13 cellular contexts compared by ENCODE assay signal in genomic region chr2:127173073-127173472, GRCh38. TPM values are rescaled to one million over a fixed set of nuclear protein-coding genes. Genes with fewer than 3 reads are reported as not detected.
DNase-seq lines count a peak whose midpoint lies in the region; ATAC-seq, FAIRE-seq and TF ChIP-seq lines count a peak whose summit lies in the region.
"Had no signal": no experiment of that assay in that cellular context is flagged by ENCODE, and none has a peak within 500 bp of the region (broad histone marks: within the 10 kb centered on the region; RNA-seq: fewer than 3 reads in every experiment).

No MANE protein-coding gene starts in this region.

- dilution Hi-C loops in keratinocyte (cut with MboI; ENCODE audit: extremely low pct_ligation_motif_present, low sequenced_read_pairs): no loop called here

- H3K4me2 ChIP-seq in HepG2 (ENCODE audit: low read depth, low read length): no peak overlapping the region
- H3K4me2 ChIP-seq in keratinocyte (ENCODE audit: control insufficient read depth, extremely low read depth, insufficient read depth, low read depth, low read length): no peak overlapping the region
- no peak overlapping the region for H3K4me2 ChIP-seq in MM.1S (ENCODE audit: low read depth, low read length)
- H3K4me2 ChIP-seq: A549 had no signal

- H3K79me2 ChIP-seq in HepG2 (ENCODE audit: insufficient read depth, low read length) (no peaks in the 10 kb centered on the region), keratinocyte (ENCODE audit: control insufficient read depth, insufficient read depth, low read length) (no peaks in the 10 kb centered on the region), MM.1S (ENCODE audit: low read length) (no peaks in the 10 kb centered on the region)

- H3K36me3 ChIP-seq in HepG2 (replicated peaks in 1 of 2; ENCODE audit: control insufficient read depth in 1 of 2, insufficient read depth in 2 of 2, low read length in 2 of 2): no peaks in the 10 kb centered on the region
- no peaks in the 10 kb centered on the region for H3K36me3 ChIP-seq in right lobe of liver
- H3K36me3 ChIP-seq in keratinocyte (ENCODE audit: control insufficient read depth in 2 of 2, extremely low read depth in 1 of 2, insufficient read depth in 2 of 2, low read length in 2 of 2): no peaks in the 10 kb centered on the region
- no peaks in the 10 kb centered on the region for H3K36me3 ChIP-seq in MM.1S (replicated peaks; ENCODE audit: insufficient read depth, low read length)
- no peaks in the 10 kb centered on the region for H3K36me3 ChIP-seq in Peyer's patch
- H3K36me3 ChIP-seq: adrenal gland, ovary had no signal

- H4K20me1 ChIP-seq in HepG2 (ENCODE audit: insufficient read depth, low read length) (no peaks in the 10 kb centered on the region), keratinocyte (ENCODE audit: control insufficient read depth, extremely low read depth, insufficient read depth, low read length) (no peaks in the 10 kb centered on the region), MM.1S (ENCODE audit: insufficient read depth, low read length) (no peaks in the 10 kb centered on the region)

- no TSS peak for BruUV-seq in HepG2 (replicated peaks; lab: Mats Ljungman, UMichigan)

- H3K9ac ChIP-seq in HepG2 (ENCODE audit: insufficient read depth, low read depth, low read length): no peak overlapping the region
- peak overlapping the region; percentile 8 for H3K9ac ChIP-seq in keratinocyte (ENCODE audit: control insufficient read depth, extremely low read depth, insufficient read depth, low read length)
- no peak overlapping the region for H3K9ac ChIP-seq in MM.1S (ENCODE audit: low read length)

- CTCF ChIA-PET in HepG2 (lab: Yijun Ruan, JAX; ENCODE audit: low intra/inter-chr PET ratio, low total read pairs): no interaction called here

- TF ChIP-seq EP300 in HepG2 (IDR thresholded peaks at IDR 0.05; ENCODE audit: low read depth in 2 of 2, low read length in 2 of 2) (no peak), HepG2 (CRISPR knock-in tag; IDR thresholded peaks at IDR 0.05; ENCODE audit: borderline replicate concordance) (no peak)

- no peaks in the 10 kb centered on the region for H3K9me2 ChIP-seq in MM.1S (replicated peaks; ENCODE audit: insufficient read depth, low read length)

- H3K27ac ChIP-seq in HepG2 (ENCODE audit: extremely low read length, insufficient read depth, low read length) (no peak overlapping the region), right lobe of liver (no peak overlapping the region), keratinocyte (ENCODE audit: control insufficient read depth, insufficient read depth, low read length) (peak overlapping the region; percentile 29), MM.1S (ENCODE audit: low read length) (no peak overlapping the region), Peyer's patch (no peak overlapping the region)
- H3K27ac ChIP-seq: adrenal gland, ovary had no signal

- no peaks in the 10 kb centered on the region for H3F3A ChIP-seq in MM.1S (ENCODE audit: insufficient read depth, low read length)

- no peak for ATAC-seq in HepG2
- no peak for ATAC-seq in right lobe of liver
- ATAC-seq in left lobe of liver: no peak
- ATAC-seq in HG03159 (IDR thresholded peaks at IDR 0.05; ENCODE audit: unreplicated experiment): no peak
- ATAC-seq: A549, left colon had no signal

- H3K27me3 ChIP-seq in HepG2 (ENCODE audit: control insufficient read depth in 1 of 2, insufficient read depth in 2 of 2, low read length in 2 of 2) (peaks cover 0 to 39% of the 10 kb centered on the region in 2 experiments; a peak in 4 of 5 replicates), right lobe of liver (no peaks in the 10 kb centered on the region), keratinocyte (ENCODE audit: control insufficient read depth, extremely low read depth, insufficient read depth, low read length) (no peaks in the 10 kb centered on the region), MM.1S (replicated peaks; ENCODE audit: insufficient read depth, low read length) (no peaks in the 10 kb centered on the region), Peyer's patch (no peaks in the 10 kb centered on the region)
- H3K27me3 ChIP-seq: adrenal gland, ovary had no signal

- H3K9me1 ChIP-seq in keratinocyte (ENCODE audit: control insufficient read depth, extremely low read depth, insufficient read depth, low read length): peaks cover 2% of the 10 kb centered on the region

- H3K4me3 ChIP-seq in HepG2 (replicated peaks in 1 of 3; ENCODE audit: insufficient read depth in 1 of 3, low read depth in 2 of 3, low read length in 3 of 3) (no peak overlapping the region), right lobe of liver (no peak overlapping the region), keratinocyte (ENCODE audit: control insufficient read depth in 2 of 3, extremely low read depth in 1 of 3, insufficient read depth in 2 of 3, low read depth in 1 of 3, low read length in 3 of 3) (no peak overlapping the region), MM.1S (ENCODE audit: low read length) (no peak overlapping the region), Peyer's patch (no peak overlapping the region)
- H3K4me3 ChIP-seq: A549, adrenal gland, ovary had no signal

- H3K9me3 ChIP-seq in HepG2 (ENCODE audit: low read length) (no peaks in the 10 kb centered on the region), right lobe of liver (no peaks in the 10 kb centered on the region), keratinocyte (ENCODE audit: control insufficient read depth, low read depth, low read length) (no peaks in the 10 kb centered on the region), MM.1S (replicated peaks; ENCODE audit: insufficient read depth, low read length) (no peaks in the 10 kb centered on the region), Peyer's patch (no peaks in the 10 kb centered on the region)
- H3K9me3 ChIP-seq: A549, adrenal gland, ovary had no signal

- intact Hi-C loops in HepG2 (cut with micrococcal nuclease; ENCODE audit: unreplicated experiment): no loop called here
- intact Hi-C loops in right lobe of liver (cut with DNase I): loop anchor here (10.0 kb wide), 1 partner anchor 98 kb away; no protein-coding TSS in a partner anchor

- 29% methylated on average over 6 of the region's 6 CpGs for WGBS in HepG2 (ENCODE audit: low lambda C conversion rate)
- 77% methylated on average over 5 of the region's 6 CpGs for WGBS in right lobe of liver (ENCODE audit: insufficient coverage, low coverage, low lambda C conversion rate, missing lambda C conversion rate)

- H3K4me1 ChIP-seq in HepG2 (ENCODE audit: insufficient read depth, low read length) (no peaks in the 10 kb centered on the region), right lobe of liver (peaks cover 0 to 19% (median 9%) of the 10 kb centered on the region in 4 donors), keratinocyte (ENCODE audit: control insufficient read depth, extremely low read depth, insufficient read depth, low read length) (peaks cover 31% of the 10 kb centered on the region), MM.1S (ENCODE audit: low read length) (no peaks in the 10 kb centered on the region), Peyer's patch (peaks cover 0 to 14% (median 0%) of the 10 kb centered on the region in 4 donors)

- TF ChIP-seq RAD21 in HepG2 (CRISPR knock-in tag; IDR thresholded peaks at IDR 0.05): no peak

- FAIRE-seq in HepG2 (lab: Jason Lieb, UNC) (no peak), keratinocyte (lab: Jason Lieb, UNC) (peak; percentile 75)
- FAIRE-seq: A549 had no signal

- H2AFZ ChIP-seq in HepG2 (ENCODE audit: low read length) (no peak overlapping the region), keratinocyte (ENCODE audit: control insufficient read depth, low read length) (peak overlapping the region; percentile 41), MM.1S (ENCODE audit: low read length) (no peak overlapping the region)

- POLR2A ChIA-PET in HepG2 (lab: Yijun Ruan, JAX): no interaction called here

- TF ChIP-seq CTCF in HepG2 (CRISPR knock-in tag; IDR thresholded peaks at IDR 0.05) (no peak), right lobe of liver (IDR thresholded peaks at IDR 0.05) (no peak), keratinocyte (optimal IDR thresholded peaks at IDR 0.05 in 1 of 3, IDR thresholded peaks at IDR 0.05 in 1 of 3, conservative IDR thresholded peaks at IDR 0.05 in 1 of 3; ENCODE audit: extremely low read depth in 1 of 3, insufficient read depth in 2 of 3, low read length in 3 of 3) (no peak), MM.1S (IDR thresholded peaks at IDR 0.05; ENCODE audit: low read length) (no peak), Peyer's patch (IDR thresholded peaks at IDR 0.05) (no peak)

- TF ChIP-seq POLR2A in HepG2 (IDR thresholded peaks at IDR 0.05; ENCODE audit: insufficient read depth in 1 of 2, low read depth in 2 of 2, low read length in 2 of 2) (no peak), right lobe of liver (IDR thresholded peaks at IDR 0.05) (no peak), Peyer's patch (IDR thresholded peaks at IDR 0.05) (no peak)

- in situ Hi-C loops in HepG2 (cut with HindIII; ENCODE audit: extremely low pct_ligation_motif_present, low pct_unique_long_range_greater_than_20kb): no loop called here

- DNase-seq in HepG2 (ENCODE audit: low spot score): no peak
- DNase-seq in right lobe of liver: no peak
- DNase-seq in dermis blood vessel endothelial cell: peak; percentile 69
- peak; percentile 61 for DNase-seq in keratinocyte (ENCODE audit: low read depth, low spot score)
- no peak for DNase-seq in MM.1S
- DNase-seq in left lobe of liver (ENCODE audit: low spot score): no peak
- DNase-seq in Peyer's patch: no peak
- DNase-seq: left colon, NCI-H1694 treated with DMSO at 0.1 percent for 48 hours had no signal

RNA-seq across cellular contexts. Expression of gene CYP27C1, which starts 47.0 kb away (rescaled TPM):
- total RNA-seq in HepG2 (2016; rRNA removed; fragmentation: Illumina TruSeq; extraction: Trizol) (not detected in 2 replicates), right lobe of liver (under 1 TPM in 1 of 6 experiments, not detected in 5; 0.05 TPM), dermis blood vessel endothelial cell (not detected in 2 replicates), left lobe of liver (0.05 TPM), Peyer's patch (under 1 TPM in 1 of 4 donors, not detected in 3; 0.13 TPM)
- not detected in 2 replicates for total RNA-seq in HepG2 (2016; cell fraction: cytosol; rRNA removed; fragmentation: Illumina TruSeq; extraction: Trizol; ENCODE audit: low read depth)
- not detected in 2 replicates for total RNA-seq in HepG2 (2016; cell fraction: insoluble cytoplasmic fraction; rRNA removed; fragmentation: Illumina TruSeq; extraction: Trizol)
- total RNA-seq in HepG2 (2016; cell fraction: membrane; rRNA removed; fragmentation: Illumina TruSeq; extraction: Trizol): not detected in 2 replicates
- total RNA-seq in HepG2 (2016; cell fraction: nucleus; rRNA removed; fragmentation: Illumina TruSeq; extraction: Trizol): not detected in 2 replicates
- polyA plus RNA-seq in HepG2 (2011; rRNA removed) (not detected in 2 replicates), keratinocyte (3.1 to 7.9 TPM (median 6.1 TPM) in 3 replicates)
- not detected in 2 replicates for polyA plus RNA-seq in HepG2 (2011; cell fraction: cytosol; rRNA removed)
- not detected in 2 replicates for polyA plus RNA-seq in HepG2 (2011; cell fraction: nucleus; rRNA removed)
- not detected in 2 replicates for polyA plus RNA-seq in HepG2 (2012)
- polyA plus RNA-seq in HepG2 (2016; cell fraction: cytosol; fragmentation: Illumina TruSeq; extraction: Trizol; ENCODE audit: low read depth): not detected in 2 replicates
- not detected in 2 replicates for polyA plus RNA-seq in HepG2 (2016; cell fraction: insoluble cytoplasmic fraction; fragmentation: Illumina TruSeq; extraction: Trizol; ENCODE audit: low read depth)
- not detected in 2 replicates for polyA plus RNA-seq in HepG2 (2016; cell fraction: membrane; fragmentation: Illumina TruSeq; extraction: Trizol; ENCODE audit: low read depth)
- not detected in 2 replicates for polyA plus RNA-seq in HepG2 (2016; cell fraction: nucleus; fragmentation: Illumina TruSeq; extraction: Trizol; ENCODE audit: insufficient read depth, low read depth)
- polyA minus RNA-seq in HepG2 (2011; rRNA and poly(A)+ RNA removed; ENCODE audit: low replicate concordance): not detected in 2 replicates
- polyA minus RNA-seq in HepG2 (2011; cell fraction: cytosol; rRNA and poly(A)+ RNA removed): not detected in 2 replicates
- not detected in 2 replicates for polyA minus RNA-seq in HepG2 (2011; cell fraction: nucleus; rRNA and poly(A)+ RNA removed)
- polyA plus RNA-seq in keratinocyte (2011; ENCODE audit: low read depth): 2.2 TPM
- polyA plus RNA-seq in keratinocyte (2011; cell fraction: cytosol; rRNA removed): 4.0 and 4.8 TPM in 2 replicates
- 10.8 and 12.3 TPM in 2 replicates for polyA plus RNA-seq in keratinocyte (2011; cell fraction: nucleus; rRNA removed)
- 2.3 and 7.4 TPM in 2 replicates for polyA plus RNA-seq in keratinocyte (2012; ENCODE audit: low replicate concordance)
- 2.9 to 6.9 TPM (median 4.4 TPM) in 3 replicates for polyA minus RNA-seq in keratinocyte
- 1.3 TPM for polyA minus RNA-seq in keratinocyte (2011; cell fraction: cytosol; rRNA and poly(A)+ RNA removed)
- 1.6 and 3.5 TPM in 2 replicates for polyA minus RNA-seq in keratinocyte (2011; cell fraction: nucleus; rRNA and poly(A)+ RNA removed)

Comparison
In these comparisons a context has a peak if more than half of its experiments do, and no peak if none do; other contexts are left out.
1. DNase-seq: peak in dermis blood vessel endothelial cell (single experiment) and keratinocyte (single experiment); none in HepG2 (single experiment), right lobe of liver (0 of 3), MM.1S (single experiment), left lobe of liver (single experiment) and Peyer's patch (0 of 3).